18 cellular contexts compared by ENCODE assay signal in the genomic region with DNA sequence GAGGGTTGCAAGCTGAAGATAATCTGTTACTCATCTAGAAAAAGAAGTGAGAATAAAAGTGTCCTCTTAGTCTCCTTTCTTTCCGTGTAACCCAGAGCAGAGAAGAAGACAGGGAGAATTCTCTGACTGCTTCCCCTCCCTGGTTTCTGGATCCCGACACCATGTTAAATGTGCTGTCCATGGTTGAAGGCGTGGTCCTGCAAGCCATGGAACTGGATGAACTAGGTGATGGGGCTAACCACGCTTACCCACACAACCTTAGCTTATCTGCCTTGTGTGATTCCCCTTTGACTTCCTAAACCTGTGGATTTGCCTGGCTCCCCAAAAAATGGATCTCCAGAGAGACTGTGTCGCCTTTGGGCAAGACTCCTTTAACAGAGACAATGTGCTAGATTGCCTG.
"Had no signal": no experiment of that assay in that cellular context is flagged by ENCODE, and none has a peak within 500 bp of the region (broad histone marks: within the 10 kb centered on the region; RNA-seq: fewer than 3 reads in every experiment).

No MANE protein-coding gene starts in this region.

- H3K27ac ChIP-seq: adrenal gland, brain microvascular endothelial cell, esophagus muscularis mucosa, foreskin keratinocyte, left ventricle myocardium inferior, ovary, upper lobe of left lung had no signal

- H3K27ac Mint-ChIP-seq: activated CD4-positive, alpha-beta T cell treated with anti-CD3 and anti-CD28 coated beads, Interleukin-2, amount 10 ng/mL, durations not matched to agents 7 days and 5 days; memory B cell; stimulated activated naive CD8-positive, alpha-beta T cell treated with anti-CD3 and anti-CD28 coated beads, Interleukin-15, Interleukin-2, amounts not matched to agents 100 ng/mL and 50 ng/mL, for 24 hours; T-helper 1 cell treated with Interleukin-12 subunit alpha and Interleukin-12 subunit beta and Interleukin-4 antibody, amounts not matched to agents 30 μg/mL and 1 μg/mL, for 36 hours had no signal

- H3K27me3 ChIP-seq: adrenal gland, brain microvascular endothelial cell, esophagus muscularis mucosa, foreskin keratinocyte, ovary, upper lobe of left lung had no signal

- H3K4me1 ChIP-seq: adrenal gland, esophagus muscularis mucosa, foreskin keratinocyte, left ventricle myocardium inferior, upper lobe of left lung had no signal

- H3K27me3 Mint-ChIP-seq: activated CD4-positive, alpha-beta T cell treated with anti-CD3 and anti-CD28 coated beads, Interleukin-2, amount 10 ng/mL, durations not matched to agents 7 days and 5 days; memory B cell; stimulated activated naive CD8-positive, alpha-beta T cell treated with anti-CD3 and anti-CD28 coated beads, Interleukin-15, Interleukin-2, amounts not matched to agents 100 ng/mL and 50 ng/mL, for 24 hours had no signal

- H3K4me3 Mint-ChIP-seq: activated CD4-positive, alpha-beta T cell treated with anti-CD3 and anti-CD28 coated beads, Interleukin-2, amount 10 ng/mL, durations not matched to agents 7 days and 5 days; memory B cell; stimulated activated naive CD8-positive, alpha-beta T cell treated with anti-CD3 and anti-CD28 coated beads, Interleukin-15, Interleukin-2, amounts not matched to agents 100 ng/mL and 50 ng/mL, for 24 hours; T-helper 1 cell treated with Interleukin-12 subunit alpha and Interleukin-12 subunit beta and Interleukin-4 antibody, amounts not matched to agents 30 μg/mL and 1 μg/mL, for 36 hours had no signal

- H3K36me3 ChIP-seq: adrenal gland, brain microvascular endothelial cell, esophagus muscularis mucosa, left ventricle myocardium inferior, ovary, upper lobe of left lung had no signal

- H3K36me3 Mint-ChIP-seq: memory B cell had no signal

- DNase-seq: activated CD4-positive, alpha-beta T cell treated with anti-CD3 and anti-CD28 coated beads, Interleukin-2, amount 10 ng/mL, durations not matched to agents 7 days and 5 days; activated CD4-positive, CD25-positive, alpha-beta regulatory T cell; activated CD8-positive, alpha-beta memory T cell treated with anti-CD3 and anti-CD28 coated beads for 24 hours; activated naive CD4-positive, alpha-beta T cell treated with anti-CD3 and anti-CD28 coated beads, Interleukin-2, amount 50 U/mL, for 16 hours; adrenal gland; brain microvascular endothelial cell; cerebellar nuclear complex; head of caudate nucleus; left ventricle myocardium inferior; ovary; stimulated activated CD4-positive, alpha-beta T cell treated with anti-CD3 and anti-CD28 coated beads, Interleukin-4, amount 100 ng/mL, for 1 hour; stimulated activated CD8-positive, alpha-beta memory T cell treated with anti-CD3 and anti-CD28 coated beads, Interleukin-4, amount 100 ng/mL, for 48 hours; upper lobe of left lung had no signal

- H3K4me3 ChIP-seq: adrenal gland, esophagus muscularis mucosa, left ventricle myocardium inferior, ovary, upper lobe of left lung had no signal

- H3K4me1 Mint-ChIP-seq: activated CD4-positive, alpha-beta T cell treated with anti-CD3 and anti-CD28 coated beads, Interleukin-2, amount 10 ng/mL, durations not matched to agents 7 days and 5 days; memory B cell had no signal
